12 cellular contexts compared by ENCODE assay signal in the genomic region with DNA sequence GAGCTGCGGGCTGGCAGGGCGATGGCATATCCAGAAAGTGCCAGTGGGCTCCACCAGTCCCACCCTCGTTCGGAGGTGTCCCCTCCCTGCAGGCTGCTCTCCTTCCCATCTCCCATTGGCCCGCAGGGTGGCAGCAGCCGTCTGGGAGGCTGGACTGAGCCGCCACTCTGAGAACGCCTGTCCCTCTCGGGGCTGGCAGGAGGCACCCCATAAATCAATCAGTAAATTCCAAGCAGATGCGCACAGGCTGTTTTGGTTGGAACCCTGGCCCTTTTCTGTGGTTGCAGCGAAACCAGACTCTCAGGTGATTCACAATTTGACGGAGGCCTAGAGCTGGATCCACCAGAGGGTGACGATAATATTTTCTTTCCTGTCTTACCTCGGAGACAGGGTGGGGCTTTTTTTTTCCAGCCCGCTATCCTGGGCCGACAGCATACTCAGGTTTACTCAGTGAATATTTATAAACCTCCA.
DNase-seq lines count a peak whose midpoint lies in the region; ATAC-seq, FAIRE-seq and TF ChIP-seq lines count a peak whose summit lies in the region.
"Had no signal": no experiment of that assay in that cellular context is flagged by ENCODE, and none has a peak within 500 bp of the region (broad histone marks: within the 10 kb centered on the region; RNA-seq: fewer than 3 reads in every experiment).

No MANE protein-coding gene starts in this region.

- no peak overlapping the region for H2AFZ ChIP-seq in trophoblast cell (ENCODE audit: insufficient read depth, low read length, poor library complexity)

- H3K18ac ChIP-seq in trophoblast cell (ENCODE audit: low read length): no peak overlapping the region

- H3K14ac ChIP-seq in trophoblast cell (ENCODE audit: low read length): no peak overlapping the region

- no peak overlapping the region for H3K9ac ChIP-seq in trophoblast cell (ENCODE audit: low read length)

- FAIRE-seq in RCC 7860 (lab: Jason Lieb, UNC): peak; percentile 48

- no peak for TF ChIP-seq POLR2A in suprapubic skin (IDR thresholded peaks at IDR 0.05)
- no peak for TF ChIP-seq POLR2A in gastroesophageal sphincter (IDR thresholded peaks at IDR 0.05)

- H3K4me3 ChIP-seq in suprapubic skin (no peak overlapping the region), gastroesophageal sphincter (no peak overlapping the region), trophoblast cell (ENCODE audit: low read depth, low read length) (no peak overlapping the region)

- H3K4ac ChIP-seq in trophoblast cell (ENCODE audit: low read depth, low read length): no peak overlapping the region

- TF ChIP-seq EP300 in suprapubic skin (IDR thresholded peaks at IDR 0.05) (no peak), gastroesophageal sphincter (IDR thresholded peaks at IDR 0.05) (no peak)

- TF ChIP-seq CTCF in suprapubic skin (IDR thresholded peaks at IDR 0.05) (no peak), gastroesophageal sphincter (IDR thresholded peaks at IDR 0.05) (no peak)

- H4K8ac ChIP-seq in trophoblast cell (ENCODE audit: low read depth, low read length): no peak overlapping the region

- H3K79me1 ChIP-seq in trophoblast cell (ENCODE audit: low read length): no peaks in the 10 kb centered on the region

- H2BK12ac ChIP-seq in trophoblast cell (ENCODE audit: low read length): no peak overlapping the region

- H2BK120ac ChIP-seq in trophoblast cell (ENCODE audit: insufficient read depth, low read length, poor library complexity): no peak overlapping the region

- no peak overlapping the region for H3K23ac ChIP-seq in trophoblast cell (ENCODE audit: low read length)

- H3K4me2 ChIP-seq in trophoblast cell (ENCODE audit: low read length): no peak overlapping the region

- no peaks in the 10 kb centered on the region for H3K79me2 ChIP-seq in trophoblast cell (ENCODE audit: control insufficient read depth, insufficient read depth, low read length, poor library complexity)

- no peak overlapping the region for H2AK5ac ChIP-seq in trophoblast cell (ENCODE audit: low read length)

- WGBS in suprapubic skin: 30% methylated on average over 9 of the region's 16 CpGs
- whole genome bisulfite sequencing in gastroesophageal sphincter (ENCODE audit: low coverage in 1 of 2), 2 donors: 62 to 67% methylated on average over 5 to 6 of the region's 16 CpGs
- no CpG with 5 or more reads among the region's 16 CpGs for WGBS in trophoblast cell (ENCODE audit: extremely low coverage, insufficient coverage, insufficient read length)

- H3K4me1 ChIP-seq in suprapubic skin (no peaks in the 10 kb centered on the region), gastroesophageal sphincter (no peaks in the 10 kb centered on the region), trophoblast cell (ENCODE audit: control insufficient read depth in 1 of 2, insufficient read depth in 2 of 2, low read length in 2 of 2) (no peaks in the 10 kb centered on the region)

- no peak overlapping the region for H4K91ac ChIP-seq in trophoblast cell (ENCODE audit: low read depth, low read length)

- no peak for ATAC-seq in gastroesophageal sphincter
- ATAC-seq: esophagus mucosa had no signal

- H4K12ac ChIP-seq in trophoblast cell (ENCODE audit: low read depth, low read length): no peak overlapping the region

- H3K27ac ChIP-seq in suprapubic skin: no peak overlapping the region
- no peak overlapping the region for H3K27ac ChIP-seq in gastroesophageal sphincter
- H3K27ac ChIP-seq in trophoblast cell (ENCODE audit: low read depth, low read length): no peak overlapping the region

- H3K36me3 ChIP-seq in suprapubic skin (no peaks in the 10 kb centered on the region), gastroesophageal sphincter (no peaks in the 10 kb centered on the region), trophoblast cell (ENCODE audit: control insufficient read depth in 1 of 2, insufficient read depth in 2 of 2, low read length in 2 of 2) (no peaks in the 10 kb centered on the region)

- no peaks in the 10 kb centered on the region for H3K9me3 ChIP-seq in suprapubic skin
- no peaks in the 10 kb centered on the region for H3K9me3 ChIP-seq in gastroesophageal sphincter
- H3K9me3 ChIP-seq in trophoblast cell (ENCODE audit: insufficient read depth, low read depth, low read length): no peaks in the 10 kb centered on the region

- H2BK5ac ChIP-seq in trophoblast cell (ENCODE audit: low read depth, low read length, poor library complexity): no peak overlapping the region

- H3K27me3 ChIP-seq in suprapubic skin (peaks cover 4% of the 10 kb centered on the region), gastroesophageal sphincter (peaks cover 12% of the 10 kb centered on the region), trophoblast cell (ENCODE audit: insufficient read depth, low read length) (no peaks in the 10 kb centered on the region)

- peak; percentile 54 for DNase-seq in activated effector memory CD4-positive, alpha-beta T cell treated with anti-CD3 and anti-CD28 coated beads, Interleukin-2, amount 50 U/mL, for 16 hours
- DNase-seq in activated effector memory CD4-positive, alpha-beta T cell treated with Interleukin-2 at 50 U/mL for 16 hours: no peak
- peak; percentile 75 for DNase-seq in RCC 7860 (ENCODE audit: low spot score)
- peak; percentile 94 for DNase-seq in glomerular visceral epithelial cell (ENCODE audit: extremely low spot score)
- peak; percentile 44 to 58 for DNase-seq in suprapubic skin (ENCODE audit: low spot score in 2 of 2)
- no peak for DNase-seq in trophoblast cell
- no peak for DNase-seq in NK-92 (lab: John Stamatoyannopoulos, UW; ENCODE audit: unreplicated experiment)
- DNase-seq: NCI-H2227 treated with DMSO at 0.1 percent for 48 hours; stimulated activated CD4-positive, alpha-beta T cell treated with anti-CD3 and anti-CD28 coated beads, Interleukin-4, amount 100 ng/mL, for 4 hours; T1000 had no signal

Comparison
In these comparisons a context has a peak if more than half of its experiments do, and no peak if none do; other contexts are left out.
1. DNase-seq: peak in activated effector memory CD4-positive, alpha-beta T cell treated with anti-CD3 and anti-CD28 coated beads, Interleukin-2, amount 50 U/mL, for 16 hours (single experiment), RCC 7860 (single experiment), glomerular visceral epithelial cell (single experiment) and suprapubic skin (2 of 2); none in activated effector memory CD4-positive, alpha-beta T cell treated with Interleukin-2 at 50 U/mL for 16 hours (single experiment), trophoblast cell (0 of 2) and NK-92 (single experiment).